Comparison of ENCODE assay signal across 9 cellular contexts in the genomic region with DNA sequence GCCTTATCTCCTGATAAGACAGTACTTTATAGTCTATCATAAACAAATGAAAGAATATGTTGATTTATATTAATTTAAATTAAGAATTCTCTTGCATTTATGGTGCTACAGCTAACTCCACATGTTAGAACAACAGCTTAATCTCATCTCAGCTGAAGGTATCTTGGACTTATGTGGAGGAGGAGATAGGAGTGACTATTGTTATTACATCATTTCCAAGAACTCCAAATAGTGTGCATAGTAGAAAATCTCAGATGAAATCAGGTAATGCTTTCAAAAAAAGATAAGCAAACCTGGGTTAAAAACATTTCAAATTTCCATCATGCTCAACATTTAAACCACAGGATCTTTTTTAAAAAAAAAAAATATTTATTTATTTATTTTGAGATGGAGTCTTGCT. TPM values are rescaled to one million over a fixed set of nuclear protein-coding genes. Genes with fewer than 3 reads are reported as not detected.
"Had no signal": no experiment of that assay in that cellular context is flagged by ENCODE, and none has a peak within 500 bp of the region (broad histone marks: within the 10 kb centered on the region; RNA-seq: fewer than 3 reads in every experiment).

No MANE protein-coding gene starts in this region.

- H3K27ac ChIP-seq: HL-60 had no signal

- DNase-seq: H9, HCEC 1CT had no signal

- H3K4me1 Mint-ChIP-seq: GM23338, H9, IgD-negative memory B cell had no signal

- ATAC-seq: GM23338, HepG2 had no signal

- FAIRE-seq: H1, H54, HepG2 had no signal

- H3K27me3 Mint-ChIP-seq: IgD-negative memory B cell had no signal

- H3K4me3 Mint-ChIP-seq: GM23338, H9, IgD-negative memory B cell had no signal

- H3K4me3 ChIP-seq: GM23338 had no signal

- H2AFZ ChIP-seq: GM23338 had no signal

- H3K9me3 Mint-ChIP-seq: GM23338, H9, IgD-negative memory B cell had no signal

- H3K27ac Mint-ChIP-seq: GM23338, H9, IgD-negative memory B cell had no signal

- H3K4me2 ChIP-seq: GM23338 had no signal

RNA-seq across cellular contexts. Expression of gene ISM2, which starts 31.3 kb away (rescaled TPM):
- total RNA-seq: HT1080 had no signal
- polyA plus RNA-seq: IgD-negative memory B cell had no signal
